ENCODE assay signal across 2 cellular contexts in genomic region chr4:95300304-95300703, GRCh38.
TF ChIP-seq lines count a peak whose summit lies in the region.

No MANE protein-coding gene starts in this region.

TF ChIP-seq in HCT116, 20 proteins besides CTCF, POLR2A, EP300 and RAD21 (continued from another document):
- TF ChIP-seq REST (IDR thresholded peaks at IDR 0.05; ENCODE audit: low read depth): no peak
- TF ChIP-seq SP1 (IDR thresholded peaks at IDR 0.05; ENCODE audit: low read depth): no peak
- TF ChIP-seq EGR1 (IDR thresholded peaks at IDR 0.05; ENCODE audit: low read depth): no peak
- no peak for TF ChIP-seq CEBPB (IDR thresholded peaks at IDR 0.05; ENCODE audit: low read depth)
- no peak for TF ChIP-seq ZNF274 (IDR thresholded peaks at IDR 0.05; ENCODE audit: low read depth, low read length)
- TF ChIP-seq SRF (IDR thresholded peaks at IDR 0.05; ENCODE audit: low read depth): no peak
- TF ChIP-seq, protein P1, sequence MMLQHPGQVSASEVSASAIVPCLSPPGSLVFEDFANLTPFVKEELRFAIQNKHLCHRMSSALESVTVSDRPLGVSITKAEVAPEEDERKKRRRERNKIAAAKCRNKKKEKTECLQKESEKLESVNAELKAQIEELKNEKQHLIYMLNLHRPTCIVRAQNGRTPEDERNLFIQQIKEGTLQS (IDR thresholded peaks at IDR 0.05): no peak
- no peak for TF ChIP-seq EZH2 (IDR thresholded peaks at IDR 0.05)
- TF ChIP-seq, protein P2, sequence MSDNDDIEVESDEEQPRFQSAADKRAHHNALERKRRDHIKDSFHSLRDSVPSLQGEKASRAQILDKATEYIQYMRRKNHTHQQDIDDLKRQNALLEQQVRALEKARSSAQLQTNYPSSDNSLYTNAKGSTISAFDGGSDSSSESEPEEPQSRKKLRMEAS (IDR thresholded peaks at IDR 0.05): no peak
- no peak for TF ChIP-seq JUND (IDR thresholded peaks at IDR 0.05)
- TF ChIP-seq EZH2phosphoT487 (IDR thresholded peaks at IDR 0.05; ENCODE audit: borderline replicate concordance): no peak
- TF ChIP-seq CBX3 (IDR thresholded peaks at IDR 0.05; ENCODE audit: low read depth): no peak
- TF ChIP-seq YY1 (IDR thresholded peaks at IDR 0.05; ENCODE audit: extremely low read depth, insufficient replicate concordance, low read depth, low read length): no peak

TF ChIP-seq in endothelial cell of umbilical vein, 7 proteins besides CTCF, POLR2A, EP300 and RAD21 (continued from another document):
- TF ChIP-seq, protein P2 (IDR thresholded peaks at IDR 0.05; ENCODE audit: insufficient read depth, insufficient read length): no peak
- peak; percentile 27 for TF ChIP-seq FOS (IDR thresholded peaks at IDR 0.05; ENCODE audit: borderline replicate concordance, insufficient read depth, low read length)
TF ChIP-seq in endothelial cell of umbilical vein: peak in this region for 2.
